Comparison of ENCODE assay signal across 16 cellular contexts in genomic region chr1:156708245-156708661, GRCh38. TPM values are rescaled to one million over a fixed set of nuclear protein-coding genes. Genes with fewer than 3 reads are reported as not detected.
DNase-seq lines count a peak whose midpoint lies in the region; ATAC-seq and TF ChIP-seq lines count a peak whose summit lies in the region.
"Had no signal": no experiment of that assay in that cellular context is flagged by ENCODE, and none has a peak within 500 bp of the region (broad histone marks: within the 10 kb centered on the region; RNA-seq: fewer than 3 reads in every experiment).

No MANE protein-coding gene starts in this region.

- peak overlapping the region; percentile 67 for H3K4me3 ChIP-seq in GM23338
- no peak overlapping the region for H3K4me3 ChIP-seq in ascending aorta
- peak overlapping the region; percentile 71 for H3K4me3 ChIP-seq in iPS-18a (ENCODE audit: low read length)
- no peak overlapping the region for H3K4me3 ChIP-seq in smooth muscle cell
- H3K4me3 ChIP-seq: lung had no signal

- H3K36me3 Mint-ChIP-seq in GM23338 (ENCODE audit: low read depth) = peaks cover 2% of the 10 kb centered on the region; the same call in 1 of the 3 replicates

- intact Hi-C loops in ascending aorta (cut with DNase I) = loop anchor here (5.0 kb wide), 1 partner anchor 59 kb away; the partner anchor contains the start of gene PRCC

- no peak overlapping the region for H2AFZ ChIP-seq in GM23338
- no peak overlapping the region for H2AFZ ChIP-seq in smooth muscle cell (ENCODE audit: low read depth)

- H3K79me2 ChIP-seq in GM23338 (replicated peaks; ENCODE audit: insufficient read depth) = peaks cover 13% of the 10 kb centered on the region
- H3K79me2 ChIP-seq in smooth muscle cell (ENCODE audit: low read depth) = peaks cover 7% of the 10 kb centered on the region

- H3K9me2 ChIP-seq in GM23338 (ENCODE audit: insufficient read depth) = no peaks in the 10 kb centered on the region

- H3K4me1 ChIP-seq in GM23338 (ENCODE audit: insufficient read depth) (peaks cover 76% of the 10 kb centered on the region), ascending aorta (peaks cover 10 to 38% of the 10 kb centered on the region in 2 donors), iPS-18a (ENCODE audit: control insufficient read depth, low read depth, low read length) (peaks cover 62% of the 10 kb centered on the region), smooth muscle cell (ENCODE audit: low read depth) (peaks cover 63% of the 10 kb centered on the region)

- H3K27ac Mint-ChIP-seq in GM23338 = peak overlapping the region; percentile 77
- H3K27ac Mint-ChIP-seq: activated T-cell treated with anti-CD3 and anti-CD28 coated beads, Interleukin-2, amount 50 U/mL, for 24 hours had no signal

- H3K27me3 Mint-ChIP-seq in GM23338 (ENCODE audit: insufficient read depth, low read depth, poor library complexity) = peaks cover 28% of the 10 kb centered on the region

- H3K4me2 ChIP-seq in GM23338 (peak overlapping the region; percentile 92), smooth muscle cell (peak overlapping the region; percentile 91)

- peaks cover 69% of the 10 kb centered on the region for H3K4me1 Mint-ChIP-seq in GM23338

- ATAC-seq in GM23338 = peak; percentile 23
- ATAC-seq in HG03432 (IDR thresholded peaks at IDR 0.05; ENCODE audit: unreplicated experiment) = no peak

- peak overlapping the region; percentile 83 for H3K4me3 Mint-ChIP-seq in GM23338
- H3K4me3 Mint-ChIP-seq: activated T-cell treated with anti-CD3 and anti-CD28 coated beads, Interleukin-2, amount 50 U/mL, for 24 hours had no signal

- H3K27me3 ChIP-seq in GM23338 (ENCODE audit: insufficient read depth) (peaks cover 26% of the 10 kb centered on the region), ascending aorta (no peaks in the 10 kb centered on the region), iPS-18a (ENCODE audit: control insufficient read depth, insufficient read depth, low read length) (peaks cover 21% of the 10 kb centered on the region), smooth muscle cell (ENCODE audit: low read depth) (no peaks in the 10 kb centered on the region)

- H3K9ac ChIP-seq in iPS-18a (ENCODE audit: low read length) = peak overlapping the region; percentile 75
- no peak overlapping the region for H3K9ac ChIP-seq in smooth muscle cell (ENCODE audit: low read depth)

- H3K9me3 ChIP-seq in ascending aorta (no peaks in the 10 kb centered on the region), iPS-18a (ENCODE audit: control insufficient read depth, low read depth, low read length) (no peaks in the 10 kb centered on the region), smooth muscle cell (replicated peaks; ENCODE audit: low read depth) (no peaks in the 10 kb centered on the region)

- no peaks in the 10 kb centered on the region; the same call in 1 of the 2 replicates for H4K20me1 ChIP-seq in GM23338 (replicated peaks; ENCODE audit: insufficient read depth)
- peaks cover 15% of the 10 kb centered on the region for H4K20me1 ChIP-seq in smooth muscle cell (ENCODE audit: low read depth)

- peaks cover 33% of the 10 kb centered on the region for H3F3A ChIP-seq in GM23338 (replicated peaks; ENCODE audit: low read depth)
- peaks cover 16% of the 10 kb centered on the region for H3F3A ChIP-seq in smooth muscle cell (ENCODE audit: low read depth)

- WGBS in smooth muscle cell (ENCODE audit: low lambda C conversion rate) = 22% methylated on average over 4 of the region's 4 CpGs

- DNase-seq in GM23338 (ENCODE audit: low spot score) (peak; percentile 92), ascending aorta (ENCODE audit: low spot score in 2 of 2) (no peak), smooth muscle cell (lab: John Stamatoyannopoulos, UW; ENCODE audit: unreplicated experiment) (no peak), HCEC 1CT (no peak), NCI-H128 (lab: John Stamatoyannopoulos, UW; ENCODE audit: unreplicated experiment) (no peak), NCI-H2227 treated with DMSO at 0.1 percent for 48 hours (lab: John Stamatoyannopoulos, UW) (no peak)
- DNase-seq: activated CD4-positive, CD25-positive, alpha-beta regulatory T cell treated with anti-CD3 and anti-CD28 coated beads, Interleukin-2, amount 50 U/mL, for 72 hours; activated T-cell treated with anti-CD3 and anti-CD28 coated beads, Interleukin-2, amount 50 U/mL, for 24 hours; GDM1; NCI-H2171 treated with DMSO at 0.1 percent for 48 hours; OCI-M1; stimulated activated CD4-positive, alpha-beta T cell treated with anti-CD3 and anti-CD28 coated beads, Interleukin-1b, Interleukin-23, amount 100 ng/mL, for 48 hours had no signal

- TF ChIP-seq CTCF in GM23338 (conservative IDR thresholded peaks at IDR 0.05; ENCODE audit: low read depth in 2 of 2) (no peak), ascending aorta (IDR thresholded peaks at IDR 0.05) (no peak), smooth muscle cell (IDR thresholded peaks at IDR 0.05; ENCODE audit: borderline replicate concordance, insufficient read depth, poor library complexity, severe bottlenecking) (no peak)

- no peaks in the 10 kb centered on the region for H3K9me3 Mint-ChIP-seq in GM23338
- H3K9me3 Mint-ChIP-seq: activated T-cell treated with anti-CD3 and anti-CD28 coated beads, Interleukin-2, amount 50 U/mL, for 24 hours had no signal

- H3K27ac ChIP-seq in GM23338 (ENCODE audit: low read depth) (peak overlapping the region; percentile 98), ascending aorta (peak overlapping the region; percentile 60 to 76), iPS-18a (ENCODE audit: low read length) (peak overlapping the region; percentile 88), smooth muscle cell (ENCODE audit: low read depth) (no peak overlapping the region)

- H3K36me3 ChIP-seq in GM23338 (ENCODE audit: insufficient read depth) = no peaks in the 10 kb centered on the region
- H3K36me3 ChIP-seq in ascending aorta = no peaks in the 10 kb centered on the region
- no peaks in the 10 kb centered on the region for H3K36me3 ChIP-seq in iPS-18a (ENCODE audit: control insufficient read depth, low read depth, low read length)
- H3K36me3 ChIP-seq in smooth muscle cell (ENCODE audit: low read depth) = no peaks in the 10 kb centered on the region

TF ChIP-seq in GM23338, 12 proteins besides CTCF, POLR2A, EP300 and RAD21 (continues in another document):
- TF ChIP-seq EZH2 (IDR thresholded peaks at IDR 0.05; ENCODE audit: low read depth, unreplicated experiment) (no peak), NANOG (IDR thresholded peaks at IDR 0.05; ENCODE audit: borderline replicate concordance) (no peak), ETS1 (IDR thresholded peaks at IDR 0.05) (no peak), POLR2AphosphoS5 (IDR thresholded peaks at IDR 0.05; ENCODE audit: low read depth) (no peak)

RNA-seq across cellular contexts. Expression of gene CRABP2, which starts 2.9 kb away (rescaled TPM):
- total RNA-seq in GM23338 (2014; rRNA removed; shearing (Covaris generic)) = 35.1 and 45.9 TPM in 2 replicates
- polyA plus RNA-seq in GM23338 (2016; fragmentation: Nextera tagmentation; extraction: Ambion mirVana) (137 and 138 TPM in 2 replicates), smooth muscle cell (145 and 277 TPM in 2 replicates)
- total RNA-seq in ascending aorta (not detected), smooth muscle cell (69.4 and 86.6 TPM in 2 replicates)

RNA-seq across cellular contexts. Expression of gene METTL25B, which starts 20.0 kb away (rescaled TPM):
- 12.9 and 18.3 TPM in 2 replicates for total RNA-seq in GM23338 (2014; rRNA removed; shearing (Covaris generic))
- polyA plus RNA-seq in GM23338 (2016; fragmentation: Nextera tagmentation; extraction: Ambion mirVana) (18.1 and 21.1 TPM in 2 replicates), smooth muscle cell (17.5 and 21.7 TPM in 2 replicates)
- total RNA-seq in ascending aorta (9.9 TPM), smooth muscle cell (5.4 and 11.0 TPM in 2 replicates)

RNA-seq across cellular contexts. Expression of gene ISG20L2, which starts 20.3 kb away (rescaled TPM):
- 34.9 and 50.9 TPM in 2 replicates for total RNA-seq in GM23338 (2014; rRNA removed; shearing (Covaris generic))
- polyA plus RNA-seq in GM23338 (2016; fragmentation: Nextera tagmentation; extraction: Ambion mirVana) (22.2 and 23.1 TPM in 2 replicates), smooth muscle cell (17.4 and 19.2 TPM in 2 replicates)
- total RNA-seq in ascending aorta (7.8 TPM), smooth muscle cell (13.8 and 20.3 TPM in 2 replicates)

RNA-seq across cellular contexts. Expression of gene NES, which starts 31.0 kb away (rescaled TPM):
- total RNA-seq in GM23338 (2014; rRNA removed; shearing (Covaris generic)) = 85.3 and 95.9 TPM in 2 replicates
- polyA plus RNA-seq in GM23338 (2016; fragmentation: Nextera tagmentation; extraction: Ambion mirVana) (25.0 and 27.5 TPM in 2 replicates), smooth muscle cell (11.3 and 23.3 TPM in 2 replicates)
- total RNA-seq in ascending aorta (74.1 TPM), smooth muscle cell (27.1 and 28.5 TPM in 2 replicates)
- polyA plus RNA-seq: CD14-positive monocyte had no signal

RNA-seq across cellular contexts. Expression of gene MRPL24, which starts 32.6 kb away (rescaled TPM):
- 18.8 and 23.8 TPM in 2 replicates for total RNA-seq in GM23338 (2014; rRNA removed; shearing (Covaris generic))
- polyA plus RNA-seq in GM23338 (2016; fragmentation: Nextera tagmentation; extraction: Ambion mirVana) (45.7 and 52.4 TPM in 2 replicates), smooth muscle cell (68.6 and 79.6 TPM in 2 replicates)
- total RNA-seq in ascending aorta (17.0 TPM), smooth muscle cell (16.5 and 29.3 TPM in 2 replicates)

Comparison
In these comparisons a context has a peak if more than half of its experiments do, and no peak if none do; other contexts are left out.
1. H3K4me3 ChIP-seq: peak in GM23338 (single experiment) and iPS-18a (single experiment); none in ascending aorta (0 of 2) and smooth muscle cell (single experiment).
2. RNA of gene CRABP2, which starts 2.9 kb away (total RNA-seq): 69.4 to 86.6 TPM in smooth muscle cell and 35.1 to 45.9 TPM in GM23338; not detected in ascending aorta (single experiment); every median in the first group is over 10 times any median in the second.